ENCODE assay signal across 17 cellular contexts in the genomic region with DNA sequence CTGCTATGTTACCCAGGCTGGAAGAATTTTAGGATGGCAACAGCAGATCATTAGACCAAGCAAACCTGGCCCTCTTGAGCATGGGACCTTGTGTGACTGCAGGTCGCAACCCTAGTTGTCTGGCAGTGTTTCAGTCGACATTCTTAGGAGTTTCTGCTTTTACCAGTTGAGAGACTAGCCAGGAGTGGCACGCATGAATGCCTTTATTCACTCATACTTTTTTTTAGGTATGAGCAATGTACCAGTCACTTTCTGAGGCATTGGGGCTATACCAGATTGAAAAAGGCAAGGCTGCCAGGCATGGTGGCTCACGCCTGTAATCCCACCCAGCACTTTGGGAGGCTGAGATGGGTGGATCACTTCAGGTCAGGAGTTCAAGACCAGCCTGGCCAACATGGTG. TPM values are rescaled to one million over a fixed set of nuclear protein-coding genes. Genes with fewer than 3 reads are reported as not detected.
A peak's percentile ranks its signal among the peaks of the same experiment; 100 is the strongest.
DNase-seq lines count a peak whose midpoint lies in the region; TF ChIP-seq lines count a peak whose summit lies in the region.
"Had no signal": no experiment of that assay in that cellular context is flagged by ENCODE, and none has a peak within 500 bp of the region (broad histone marks: within the 10 kb centered on the region; RNA-seq: fewer than 3 reads in every experiment).

No MANE protein-coding gene starts in this region.

- dilution Hi-C loops in mammary epithelial cell (cut with HindIII; ENCODE audit: low sequenced_read_pairs): no loop called here

- 0% methylated on average over 4 of the region's 4 CpGs for WGBS in mammary epithelial cell (ENCODE audit: low coverage, missing lambda C conversion rate)

- H3K4me2 ChIP-seq in mammary epithelial cell (ENCODE audit: insufficient read depth, low read depth, low read length): no peak overlapping the region

- no peaks in the 10 kb centered on the region for H4K20me1 ChIP-seq in mammary epithelial cell (ENCODE audit: insufficient read depth, low read length)

- no peak overlapping the region for H2AFZ ChIP-seq in mammary epithelial cell (ENCODE audit: low read depth, low read length)

- H3K79me2 ChIP-seq in mammary epithelial cell (ENCODE audit: insufficient read depth, low read length): no peaks in the 10 kb centered on the region

- no TSS peak for BruUV-seq in mammary epithelial cell (replicated peaks; lab: Mats Ljungman, UMichigan)

- in situ Hi-C loops in mammary epithelial cell (cut with MboI; ENCODE audit: low sequenced_read_pairs in 2 of 2): no loop called here

- no peak overlapping the region for H3K9ac ChIP-seq in mammary epithelial cell (ENCODE audit: insufficient read depth, low read length)
- no peak overlapping the region for H3K9ac ChIP-seq in colonic mucosa (ENCODE audit: low read depth in 2 of 2, low read length in 2 of 2)

- no peaks in the 10 kb centered on the region for H3K36me3 ChIP-seq in mammary epithelial cell (ENCODE audit: insufficient read depth, low read length)
- no peaks in the 10 kb centered on the region for H3K36me3 ChIP-seq in kidney epithelial cell (ENCODE audit: control insufficient read depth, insufficient read depth, low read length)
- no peaks in the 10 kb centered on the region for H3K36me3 ChIP-seq in colonic mucosa
- H3K36me3 ChIP-seq: BE2C had no signal

- intact Hi-C loops in mammary epithelial cell (cut with micrococcal nuclease) (loop anchor here (1.0 kb wide), 1 partner anchor 82 kb away; no protein-coding TSS in a partner anchor), colonic mucosa (cut with DNase I) (no loop called here)

- CTCF ChIA-PET in mammary epithelial cell (lab: Charles Lee; ENCODE audit: low non-redundant PET): no interaction called here

- H3K27me3 ChIP-seq in mammary epithelial cell (ENCODE audit: insufficient read depth, low read length): no peaks in the 10 kb centered on the region
- H3K27me3 ChIP-seq in kidney epithelial cell (ENCODE audit: control insufficient read depth, insufficient read depth, low read length): no peaks in the 10 kb centered on the region
- no peaks in the 10 kb centered on the region for H3K27me3 ChIP-seq in colonic mucosa
- H3K27me3 ChIP-seq: BE2C, testis had no signal

- H3K4me3 ChIP-seq in mammary epithelial cell (replicated peaks in 1 of 3; ENCODE audit: insufficient read depth in 1 of 3, low read depth in 2 of 3, low read length in 3 of 3): no peak overlapping the region
- H3K4me3 ChIP-seq in kidney epithelial cell (ENCODE audit: low read depth, low read length): no peak overlapping the region
- no peak overlapping the region for H3K4me3 ChIP-seq in colonic mucosa
- H3K4me3 ChIP-seq: testis had no signal

- H3K27ac ChIP-seq in mammary epithelial cell (ENCODE audit: insufficient read depth, low read depth, low read length): peak overlapping the region; percentile 79
- H3K27ac ChIP-seq in colonic mucosa: no peak overlapping the region
- H3K27ac ChIP-seq: testis had no signal

- TF ChIP-seq CTCF in mammary epithelial cell (conservative IDR thresholded peaks at IDR 0.05 in 1 of 2, IDR thresholded peaks at IDR 0.05 in 1 of 2; ENCODE audit: extremely low read depth in 1 of 2, insufficient read depth in 1 of 2, low read depth in 1 of 2, low read length in 2 of 2) (no peak), kidney epithelial cell (IDR thresholded peaks at IDR 0.05; ENCODE audit: insufficient read depth, low read length, poor library complexity, severe bottlenecking) (no peak), colonic mucosa (IDR thresholded peaks at IDR 0.05) (no peak)

- peak; percentile 19 for DNase-seq in EL
- DNase-seq in LHCN-M2 (ENCODE audit: low read depth): peak; percentile 51
- DNase-seq in mammary epithelial cell: peak; percentile 96
- peak; percentile 86 for DNase-seq in kidney epithelial cell (ENCODE audit: low read depth)
- no peak for DNase-seq in COLO668 (lab: John Stamatoyannopoulos, UW; ENCODE audit: unreplicated experiment)
- no peak for DNase-seq in colonic mucosa
- DNase-seq in NCI-H128 (lab: John Stamatoyannopoulos, UW; ENCODE audit: unreplicated experiment): no peak
- DNase-seq in NCI-H82 (lab: John Stamatoyannopoulos, UW): no peak
- DNase-seq: activated CD4-positive, alpha-beta memory T cell treated with anti-CD3 and anti-CD28 coated beads, Interleukin-2, amount 10 ng/mL, durations not matched to agents 7 days and 5 days; aorta; BE2C; DMS79 treated with DMSO at 0.1 percent for 48 hours; glutamatergic neuron; islet precursor cell; NCI-H1048; NK-92 treated with Interleukin-12 subunit alpha and Interleukin-12 subunit beta, amount 100 ng/mL, for 24 hours; testis had no signal

- H3K9me3 ChIP-seq in mammary epithelial cell (replicated peaks; ENCODE audit: insufficient read depth, low read length): no peaks in the 10 kb centered on the region
- no peaks in the 10 kb centered on the region for H3K9me3 ChIP-seq in colonic mucosa
- H3K9me3 ChIP-seq: BE2C, testis had no signal

- peaks cover 27% of the 10 kb centered on the region for H3K4me1 ChIP-seq in mammary epithelial cell (ENCODE audit: insufficient read depth, low read length)
- H3K4me1 ChIP-seq in colonic mucosa: no peaks in the 10 kb centered on the region
- H3K4me1 ChIP-seq: BE2C, testis had no signal

RNA-seq across cellular contexts. Expression of a gene that starts 28.2 kb away (rescaled TPM):
- total RNA-seq in LHCN-M2 (2014; rRNA removed) (0.23 and 0.71 TPM in 2 replicates), mammary epithelial cell (100 to 1,000 TPM in 1 of 2 donors, 10 to 100 TPM in 1; 38.2 to 133 TPM), kidney epithelial cell (0.75 and 0.82 TPM in 2 replicates), colonic mucosa (10 to 100 TPM in 1 of 2 donors, 1 to 10 TPM in 1; 5.1 to 19.9 TPM)
- 0.17 TPM for polyA plus RNA-seq in LHCN-M2 (2012)
- 58.0 TPM for polyA plus RNA-seq in mammary epithelial cell
- 61.2 TPM for polyA minus RNA-seq in mammary epithelial cell

RNA-seq across cellular contexts. Expression of a gene that starts 55.1 kb away (rescaled TPM):
- total RNA-seq in LHCN-M2 (2014; rRNA removed) (53.7 and 67.9 TPM in 2 replicates), mammary epithelial cell (100 to 1,000 TPM in 1 of 2 donors, 10 to 100 TPM in 1; 48.2 to 132 TPM), kidney epithelial cell (136 and 145 TPM in 2 replicates), colonic mucosa (100 to 1,000 TPM in 1 of 2 donors, 10 to 100 TPM in 1; 82.9 to 143 TPM)
- polyA plus RNA-seq in LHCN-M2 (2012): 85.6 TPM
- polyA plus RNA-seq in mammary epithelial cell: 117 TPM
- polyA minus RNA-seq in mammary epithelial cell: 224 TPM

RNA-seq across cellular contexts. Expression of a gene that starts 55.2 kb away (rescaled TPM):
- total RNA-seq in LHCN-M2 (2014; rRNA removed) (24.3 and 28.5 TPM in 2 replicates), mammary epithelial cell (10 to 100 TPM; 27.5 to 94.7 TPM), kidney epithelial cell (32.3 and 32.8 TPM in 2 replicates), colonic mucosa (10 to 100 TPM; 19.2 to 32.9 TPM)
- 43.6 TPM for polyA plus RNA-seq in LHCN-M2 (2012)
- polyA plus RNA-seq in mammary epithelial cell: 105 TPM
- 189 TPM for polyA minus RNA-seq in mammary epithelial cell

Comparison
In these comparisons a context has a peak if more than half of its experiments do, and no peak if none do; other contexts are left out.
1. DNase-seq: peak in EL (single experiment), LHCN-M2 (single experiment), mammary epithelial cell (single experiment) and kidney epithelial cell (single experiment); none in COLO668 (single experiment), colonic mucosa (single experiment), NCI-H128 (single experiment) and NCI-H82 (single experiment).